16 cellular contexts compared by ENCODE assay signal in genomic region chr4:57147335-57148060, GRCh38. TPM values are rescaled to one million over a fixed set of nuclear protein-coding genes. Genes with fewer than 3 reads are reported as not detected.
DNase-seq lines count a peak whose midpoint lies in the region; ATAC-seq and TF ChIP-seq lines count a peak whose summit lies in the region.
"Had no signal": no experiment of that assay in that cellular context is flagged by ENCODE, and none has a peak within 500 bp of the region (broad histone marks: within the 10 kb centered on the region; RNA-seq: fewer than 3 reads in every experiment).

No MANE protein-coding gene starts in this region.

- no peaks in the 10 kb centered on the region for H3K79me2 ChIP-seq in fibroblast of lung (ENCODE audit: control insufficient read depth, insufficient read depth, low read length)

- H3K9me3 ChIP-seq in fibroblast of lung (ENCODE audit: control insufficient read depth, insufficient read depth, low read depth, low read length) = no peaks in the 10 kb centered on the region
- H3K9me3 ChIP-seq in adrenal gland (replicated peaks in 1 of 3) = no peaks in the 10 kb centered on the region
- H3K9me3 ChIP-seq in CD4-positive, alpha-beta T cell (ENCODE audit: control insufficient read depth, low read length) = no peaks in the 10 kb centered on the region
- H3K9me3 ChIP-seq: heart right ventricle, transverse colon had no signal

- no peaks in the 10 kb centered on the region for H4K20me1 ChIP-seq in fibroblast of lung (ENCODE audit: control insufficient read depth, extremely low read depth, insufficient read depth, low read length)

- no peak overlapping the region for H2AFZ ChIP-seq in fibroblast of lung (ENCODE audit: low read length)

- no peak overlapping the region for H3K4me3 Mint-ChIP-seq in effector memory CD8-positive, alpha-beta T cell
- H3K4me3 Mint-ChIP-seq in CD4-positive, alpha-beta T cell = no peak overlapping the region
- H3K4me3 Mint-ChIP-seq: brain; CD8-positive, alpha-beta memory T cell had no signal

- POLR2A ChIA-PET in CD4-positive, alpha-beta T cell (lab: Charles Lee) = no interaction called here

- no peak for ATAC-seq in effector memory CD8-positive, alpha-beta T cell (replicated peaks)
- ATAC-seq in CD4-positive, alpha-beta T cell (ENCODE audit: poor library complexity) = no peak

- H3K36me3 ChIP-seq in fibroblast of lung (ENCODE audit: control insufficient read depth, insufficient read depth, low read length) = no peaks in the 10 kb centered on the region
- no peaks in the 10 kb centered on the region for H3K36me3 ChIP-seq in adrenal gland (replicated peaks in 1 of 2)
- H3K36me3 ChIP-seq: heart right ventricle, transverse colon, WERI-Rb-1 had no signal

- H3K27me3 Mint-ChIP-seq in effector memory CD8-positive, alpha-beta T cell = peaks cover 22 to 41% of the 10 kb centered on the region in 2 donors
- H3K27me3 Mint-ChIP-seq in CD4-positive, alpha-beta T cell = peaks cover 8% of the 10 kb centered on the region

- H3K4me1 ChIP-seq in fibroblast of lung (ENCODE audit: control insufficient read depth, extremely low read depth, insufficient read depth, low read length) (no peaks in the 10 kb centered on the region), adrenal gland (replicated peaks in 1 of 2) (no peaks in the 10 kb centered on the region)
- H3K4me1 ChIP-seq: transverse colon had no signal

- no peak for TF ChIP-seq POLR2A in adrenal gland (IDR thresholded peaks at IDR 0.05)

- DNase-seq in GM03348 (ENCODE audit: low spot score) = peak; percentile 70
- peak; percentile 23 for DNase-seq in RKO (ENCODE audit: low spot score)
- peak; percentile 55 to 96 for DNase-seq in fibroblast of lung (ENCODE audit: low read depth in 2 of 2)
- DNase-seq in retinal pigment epithelial cell (ENCODE audit: low read depth) = peak; percentile 30
- DNase-seq in adrenal gland = no peak
- no peak for DNase-seq in effector memory CD8-positive, alpha-beta T cell
- no peak for DNase-seq in CD4-positive, alpha-beta T cell
- DNase-seq: CD8-positive, alpha-beta memory T cell; effector CD4-positive, alpha-beta T cell; heart right ventricle; NCI-H1105; NCI-H2227 treated with DMSO at 0.1 percent for 48 hours; transverse colon; WERI-Rb-1 had no signal

- H3K27ac ChIP-seq in fibroblast of lung (ENCODE audit: insufficient read depth, low read length) (no peak overlapping the region), adrenal gland (no peak overlapping the region)
- H3K27ac ChIP-seq in CD4-positive, alpha-beta T cell (ENCODE audit: low read depth, low read length) = no peak overlapping the region
- H3K27ac ChIP-seq: transverse colon, WERI-Rb-1 had no signal

- CTCF ChIA-PET in CD4-positive, alpha-beta T cell (lab: Charles Lee) = no interaction called here

- WGBS in adrenal gland, 4 donors = 73 to 83% (median 79%) methylated on average over 9 of the region's 9 CpGs

- no peaks in the 10 kb centered on the region for H3K36me3 Mint-ChIP-seq in effector memory CD8-positive, alpha-beta T cell (ENCODE audit: insufficient read depth)
- no peaks in the 10 kb centered on the region for H3K36me3 Mint-ChIP-seq in CD4-positive, alpha-beta T cell (ENCODE audit: low read depth)
- H3K36me3 Mint-ChIP-seq: brain; CD8-positive, alpha-beta memory T cell had no signal

- H3K4me2 ChIP-seq in fibroblast of lung (ENCODE audit: extremely low read depth, insufficient read depth, low read length) = no peak overlapping the region

- no peak overlapping the region for H3K27ac Mint-ChIP-seq in effector memory CD8-positive, alpha-beta T cell
- H3K27ac Mint-ChIP-seq in CD4-positive, alpha-beta T cell = no peak overlapping the region
- H3K27ac Mint-ChIP-seq: brain had no signal

- H3K4me1 Mint-ChIP-seq in effector memory CD8-positive, alpha-beta T cell (ENCODE audit: low read depth in 2 of 2) = no peaks in the 10 kb centered on the region
- no peaks in the 10 kb centered on the region for H3K4me1 Mint-ChIP-seq in CD4-positive, alpha-beta T cell (ENCODE audit: low read depth)
- H3K4me1 Mint-ChIP-seq: brain; CD8-positive, alpha-beta memory T cell had no signal

- no peak for TF ChIP-seq CTCF in fibroblast of lung (conservative IDR thresholded peaks at IDR 0.05 in 1 of 2, IDR thresholded peaks at IDR 0.05 in 1 of 2; ENCODE audit: low read depth in 1 of 2, low read length in 2 of 2)
- no peak for TF ChIP-seq CTCF in retinal pigment epithelial cell (conservative IDR thresholded peaks at IDR 0.05; ENCODE audit: low read depth, low read length)
- TF ChIP-seq CTCF in adrenal gland (IDR thresholded peaks at IDR 0.05) = no peak
- no peak for TF ChIP-seq CTCF in CD4-positive, alpha-beta T cell (IDR thresholded peaks at IDR 0.05)

- H3K4me3 ChIP-seq in fibroblast of lung (replicated peaks in 1 of 4; ENCODE audit: control extremely low read depth in 1 of 4, insufficient read depth in 1 of 4, low read depth in 3 of 4, low read length in 4 of 4) = no peak overlapping the region
- H3K4me3 ChIP-seq in retinal pigment epithelial cell (ENCODE audit: low read length) = no peak overlapping the region
- H3K4me3 ChIP-seq in adrenal gland = no peak overlapping the region
- H3K4me3 ChIP-seq: heart right ventricle, transverse colon had no signal

- intact Hi-C loops in adrenal gland (cut with DNase I) = no loop called here
- intact Hi-C loops in CD4-positive, alpha-beta T cell (cut with DNase I, micrococcal nuclease) = no loop called here

- no peak overlapping the region for H3K9ac ChIP-seq in fibroblast of lung (ENCODE audit: insufficient read depth, low read length)

- H3K27me3 ChIP-seq in fibroblast of lung (ENCODE audit: control insufficient read depth, insufficient read depth, low read length) = no peaks in the 10 kb centered on the region
- no peaks in the 10 kb centered on the region for H3K27me3 ChIP-seq in adrenal gland
- H3K27me3 ChIP-seq in CD4-positive, alpha-beta T cell (ENCODE audit: control insufficient read depth, insufficient read depth, low read length) = peaks cover 7% of the 10 kb centered on the region
- H3K27me3 ChIP-seq: heart right ventricle had no signal

- H3K9me3 Mint-ChIP-seq in effector memory CD8-positive, alpha-beta T cell = no peaks in the 10 kb centered on the region
- H3K9me3 Mint-ChIP-seq in CD4-positive, alpha-beta T cell = no peaks in the 10 kb centered on the region
- H3K9me3 Mint-ChIP-seq: brain; CD8-positive, alpha-beta memory T cell had no signal

RNA-seq across cellular contexts. Expression of gene IGFBP7, which starts 37.3 kb away (rescaled TPM):
- total RNA-seq in fibroblast of lung = 54.8 and 108 TPM in 2 replicates
- 75.3 and 793 TPM in 2 replicates for polyA plus RNA-seq in fibroblast of lung
- polyA plus RNA-seq in fibroblast of lung (2012) = 60.8 and 564 TPM in 2 replicates
- polyA minus RNA-seq in fibroblast of lung (ENCODE audit: low replicate concordance) = 2.7 and 51.2 TPM in 2 replicates
- 1,000 to 10,000 TPM in 4 of 8 donors, 100 to 1,000 TPM in 4; 315 to 1,971 (median 888) TPM for total RNA-seq in adrenal gland
- 100 to 1,000 TPM; 454 to 564 (median 512) TPM for polyA plus RNA-seq in adrenal gland
- total RNA-seq in CD4-positive, alpha-beta T cell = under 1 TPM in 1 of 2 experiments, not detected in 1; 0.45 TPM
- total RNA-seq: activated CD8-positive, alpha-beta memory T cell treated with anti-CD3 and anti-CD28 coated beads for 36 hours; CD8-positive, alpha-beta memory T cell had no signal
- polyA plus RNA-seq: CD8-positive, alpha-beta memory T cell had no signal

Comparison
In these comparisons a context has a peak if more than half of its experiments do, and no peak if none do; other contexts are left out.
1. DNase-seq: peak in GM03348 (single experiment), RKO (single experiment), fibroblast of lung (2 of 2) and retinal pigment epithelial cell (single experiment); none in adrenal gland (0 of 7), effector memory CD8-positive, alpha-beta T cell (0 of 3) and CD4-positive, alpha-beta T cell (0 of 10).
2. RNA of gene IGFBP7, which starts 37.3 kb away (total RNA-seq): 315 to 1,971 TPM in adrenal gland and 54.8 to 108 TPM in fibroblast of lung; 0.45 TPM in CD4-positive, alpha-beta T cell; every median in the first group is over 10 times any median in the second.